8 cellular contexts compared by ENCODE assay signal in the genomic region with DNA sequence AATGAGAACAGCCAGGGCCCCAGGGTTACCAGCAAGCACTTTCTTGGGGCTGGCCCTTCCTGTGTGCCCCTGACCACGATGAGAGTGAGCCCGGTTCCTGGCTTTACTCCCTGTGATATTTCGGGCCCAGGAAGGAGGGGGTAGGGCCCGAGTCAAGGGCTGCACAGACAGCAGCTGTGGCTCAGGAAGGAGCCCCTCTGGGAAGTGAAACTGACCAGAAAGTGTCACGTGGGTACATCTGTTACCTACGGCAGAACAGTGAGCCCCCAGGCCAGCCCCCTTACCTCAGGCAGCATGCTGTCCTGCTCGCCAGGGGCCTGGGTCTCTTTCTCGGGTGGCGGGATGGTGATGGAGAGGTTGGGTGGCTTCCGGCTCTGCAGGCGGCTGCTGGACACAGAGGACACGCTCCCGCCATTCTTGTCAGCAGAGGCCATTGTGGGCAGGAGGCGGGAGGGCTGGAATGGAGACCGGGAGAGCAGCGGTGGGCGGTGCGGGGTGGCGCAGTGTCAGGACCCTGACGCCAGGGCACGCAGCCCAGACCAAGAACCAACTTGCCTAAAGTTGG. TPM values are rescaled to one million over a fixed set of nuclear protein-coding genes. Genes with fewer than 3 reads are reported as not detected.
DNase-seq lines count a peak whose midpoint lies in the region; ATAC-seq and TF ChIP-seq lines count a peak whose summit lies in the region.

No MANE protein-coding gene starts in this region.

- no peak overlapping the region for H3K4me3 Mint-ChIP-seq in central memory CD8-positive, alpha-beta T cell
- no peak overlapping the region for H3K4me3 Mint-ChIP-seq in osteocyte (ENCODE audit: unreplicated experiment)

- H3K36me3 Mint-ChIP-seq in central memory CD8-positive, alpha-beta T cell (ENCODE audit: insufficient read depth) = peaks cover 25% of the 10 kb centered on the region
- no peaks in the 10 kb centered on the region for H3K36me3 Mint-ChIP-seq in osteocyte (ENCODE audit: unreplicated experiment)

- H3K36me3 ChIP-seq in sigmoid colon = no peaks in the 10 kb centered on the region

- peaks cover 24% of the 10 kb centered on the region for H3K4me1 Mint-ChIP-seq in central memory CD8-positive, alpha-beta T cell
- H3K4me1 Mint-ChIP-seq in osteocyte (ENCODE audit: unreplicated experiment) = peaks cover 13% of the 10 kb centered on the region

- no peaks in the 10 kb centered on the region for H3K27me3 Mint-ChIP-seq in central memory CD8-positive, alpha-beta T cell
- no peaks in the 10 kb centered on the region for H3K27me3 Mint-ChIP-seq in osteocyte (ENCODE audit: unreplicated experiment)

- DNase-seq in GM19238 (ENCODE audit: insufficient read length, low spot score) = peak; percentile 90
- no peak for DNase-seq in central memory CD8-positive, alpha-beta T cell (ENCODE audit: low spot score in 2 of 2)
- DNase-seq in sigmoid colon = peak; percentile 64
- no peak for DNase-seq in OCI-M1 (lab: John Stamatoyannopoulos, UW)
- DNase-seq in cerebellum (ENCODE audit: low spot score) = no peak
- DNase-seq in osteocyte (ENCODE audit: extremely low spot score, unreplicated experiment) = no peak
- no peak for DNase-seq in AG08395 (ENCODE audit: low spot score)

- no peaks in the 10 kb centered on the region for H3K9me3 Mint-ChIP-seq in central memory CD8-positive, alpha-beta T cell
- no peaks in the 10 kb centered on the region for H3K9me3 Mint-ChIP-seq in osteocyte (ENCODE audit: unreplicated experiment)

- H3K4me1 ChIP-seq in sigmoid colon = no peaks in the 10 kb centered on the region

- intact Hi-C loops in sigmoid colon (cut with DNase I) = no loop called here

- no peaks in the 10 kb centered on the region for H3K27me3 ChIP-seq in sigmoid colon

- no peak for TF ChIP-seq POLR2A in sigmoid colon (IDR thresholded peaks at IDR 0.05)

- H3K27ac Mint-ChIP-seq in central memory CD8-positive, alpha-beta T cell (ENCODE audit: low read depth) = peak overlapping the region; percentile 58
- no peak overlapping the region for H3K27ac Mint-ChIP-seq in osteocyte (ENCODE audit: unreplicated experiment)

- ATAC-seq in HG03097 (IDR thresholded peaks at IDR 0.05; ENCODE audit: low FRiP score, unreplicated experiment) = peak; percentile 53
- peak; percentile 14 for ATAC-seq in central memory CD8-positive, alpha-beta T cell (replicated peaks; ENCODE audit: extremely low read depth, poor library complexity, severe bottlenecking)

- H3K9me3 ChIP-seq in sigmoid colon = no peaks in the 10 kb centered on the region

- TF ChIP-seq CTCF in sigmoid colon (IDR thresholded peaks at IDR 0.05) = no peak
- no peak for TF ChIP-seq CTCF in osteocyte (IDR thresholded peaks at IDR 0.05)

- H3K4me3 ChIP-seq in sigmoid colon = no peak overlapping the region

- WGBS in sigmoid colon, 2 donors = 70 to 85% methylated on average over 21 of the region's 21 CpGs

- no peak for TF ChIP-seq EP300 in sigmoid colon (IDR thresholded peaks at IDR 0.05)

- peak overlapping the region in 3 of 4 donors; percentile 41 to 57 (median 48) for H3K27ac ChIP-seq in sigmoid colon

RNA-seq across cellular contexts. Expression of a gene that starts 13.8 kb away (rescaled TPM):
- total RNA-seq in sigmoid colon (not detected), cerebellum (0.27 TPM), osteocyte (not detected in 2 replicates)
- polyA plus RNA-seq in sigmoid colon = under 1 TPM in 1 of 3 donors, not detected in 2; 0.12 TPM

RNA-seq across cellular contexts. Expression of a gene that starts 20.1 kb away (rescaled TPM):
- total RNA-seq in sigmoid colon (10 to 100 TPM in 3 of 4 donors, 1 to 10 TPM in 1; 7.9 to 27.6 (median 12.5) TPM), cerebellum (2.4 TPM), osteocyte (14.5 and 17.5 TPM in 2 replicates)
- polyA plus RNA-seq in sigmoid colon = 10 to 100 TPM in 1 of 3 donors, 1 to 10 TPM in 2; 1.2 to 35.7 (median 5.8) TPM

RNA-seq across cellular contexts. Expression of a gene that starts 28.2 kb away (rescaled TPM):
- 10 to 100 TPM; 11.0 to 26.3 (median 16.1) TPM for total RNA-seq in sigmoid colon
- 10 to 100 TPM in 1 of 3 donors, 1 to 10 TPM in 2; 6.2 to 16.1 (median 6.6) TPM for polyA plus RNA-seq in sigmoid colon
- 39.6 TPM for total RNA-seq in cerebellum
- total RNA-seq in osteocyte = 30.7 and 32.4 TPM in 2 replicates

RNA-seq across cellular contexts. Expression of a gene that starts 56.3 kb away (rescaled TPM):
- total RNA-seq in sigmoid colon (10 to 100 TPM; 18.6 to 33.4 (median 19.3) TPM), cerebellum (5.6 TPM), osteocyte (8.6 and 9.1 TPM in 2 replicates)
- polyA plus RNA-seq in sigmoid colon = 10 to 100 TPM in 2 of 3 donors, 1 to 10 TPM in 1; 9.7 to 25.8 (median 10.1) TPM

RNA-seq across cellular contexts. Expression of a gene that starts 58.7 kb away (rescaled TPM):
- total RNA-seq in sigmoid colon (1 to 10 TPM; 1.1 to 6.1 (median 3.6) TPM), cerebellum (5.7 TPM), osteocyte (1.3 and 1.4 TPM in 2 replicates)
- 1 to 10 TPM in 2 of 3 donors, not detected in 1; 4.8 to 7.1 TPM for polyA plus RNA-seq in sigmoid colon

Comparison
In these comparisons a context has a peak if more than half of its experiments do, and no peak if none do; other contexts are left out.
1. DNase-seq: peak in GM19238 (single experiment) and sigmoid colon (single experiment); none in central memory CD8-positive, alpha-beta T cell (0 of 2), OCI-M1 (single experiment), cerebellum (single experiment), osteocyte (single experiment) and AG08395 (single experiment).